Comparison of ENCODE assay signal across 1 cellular context in genomic region chr1:153025797-153026196, GRCh38.
TF ChIP-seq lines count a peak whose summit lies in the region.

No MANE protein-coding gene starts in this region.

TF ChIP-seq in GM12891, 5 proteins besides CTCF, POLR2A, EP300 and RAD21:
- TF ChIP-seq POLR2AphosphoS5 (IDR thresholded peaks at IDR 0.05; ENCODE audit: low read depth, low read length) (no peak), POU2F2 (IDR thresholded peaks at IDR 0.05; ENCODE audit: low read depth, low read length) (no peak), TAF1 (IDR thresholded peaks at IDR 0.05; ENCODE audit: low read depth, low read length) (no peak), PAX5 (IDR thresholded peaks at IDR 0.05; ENCODE audit: insufficient read depth, low read length, severe bottlenecking) (no peak), SPI1 (IDR thresholded peaks at IDR 0.05; ENCODE audit: low read depth, low read length) (no peak)
